12 cellular contexts compared by ENCODE assay signal in the genomic region with DNA sequence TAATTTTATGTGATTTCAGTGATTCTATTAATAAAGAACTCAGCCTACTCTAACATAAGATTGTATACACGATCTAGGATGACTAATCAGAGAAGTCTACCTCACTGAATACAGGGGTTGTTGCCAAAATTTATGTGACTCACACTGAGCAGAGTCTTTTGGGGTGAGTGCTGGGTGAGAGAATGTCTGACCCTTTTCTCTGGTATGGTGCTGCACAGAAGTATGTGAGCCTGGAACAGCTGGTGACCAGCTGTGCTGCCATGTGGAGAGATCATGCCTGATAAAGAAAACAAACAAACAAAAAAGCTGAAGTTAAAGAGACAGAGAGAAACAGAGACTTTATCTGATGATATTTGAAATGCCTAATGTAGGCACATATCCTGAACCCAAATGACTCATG.
A peak's percentile ranks its signal among the peaks of the same experiment; 100 is the strongest.
DNase-seq lines count a peak whose midpoint lies in the region; ATAC-seq, FAIRE-seq and TF ChIP-seq lines count a peak whose summit lies in the region.
"Had no signal": no experiment of that assay in that cellular context is flagged by ENCODE, and none has a peak within 500 bp of the region (broad histone marks: within the 10 kb centered on the region; RNA-seq: fewer than 3 reads in every experiment).

No MANE protein-coding gene starts in this region.

- ATAC-seq in omental fat pad (ENCODE audit: low FRiP score) (peak; percentile 81), GM21825 (IDR thresholded peaks at IDR 0.05; ENCODE audit: unreplicated experiment) (no peak)

- no peaks in the 10 kb centered on the region for H4K20me1 ChIP-seq in fibroblast of lung (ENCODE audit: control insufficient read depth, extremely low read depth, insufficient read depth, low read length)

- no peak overlapping the region for H3K4me2 ChIP-seq in fibroblast of lung (ENCODE audit: extremely low read depth, insufficient read depth, low read length)

- no peak overlapping the region for H3K9ac ChIP-seq in fibroblast of lung (ENCODE audit: insufficient read depth, low read length)

- TF ChIP-seq CTCF in fibroblast of lung (conservative IDR thresholded peaks at IDR 0.05 in 1 of 2, IDR thresholded peaks at IDR 0.05 in 1 of 2; ENCODE audit: low read depth in 1 of 2, low read length in 2 of 2) (no peak), omental fat pad (IDR thresholded peaks at IDR 0.05) (no peak), dorsolateral prefrontal cortex (IDR thresholded peaks at IDR 0.05 in 54 of 56, conservative IDR thresholded peaks at IDR 0.05 in 2 of 56; ENCODE audit: low read depth in 1 of 56, partially characterized antibody in 56 of 56) (no peak)

- H3K27ac ChIP-seq in fibroblast of lung (ENCODE audit: insufficient read depth, low read length) = no peak overlapping the region
- H3K27ac ChIP-seq in dorsolateral prefrontal cortex = no peak overlapping the region
- H3K27ac ChIP-seq: tibial nerve had no signal

- H3K4me3 ChIP-seq in fibroblast of lung (replicated peaks in 1 of 4; ENCODE audit: control extremely low read depth in 1 of 4, insufficient read depth in 1 of 4, low read depth in 3 of 4, low read length in 4 of 4) (no peak overlapping the region), dorsolateral prefrontal cortex (no peak overlapping the region)
- H3K4me3 ChIP-seq: tibial nerve had no signal

- no peaks in the 10 kb centered on the region for H3K27me3 ChIP-seq in fibroblast of lung (ENCODE audit: control insufficient read depth, insufficient read depth, low read length)
- H3K27me3 ChIP-seq in dorsolateral prefrontal cortex = peaks cover 0 to 21% (median 0%) of the 10 kb centered on the region in 45 donors
- H3K27me3 ChIP-seq: tibial nerve had no signal

- H3K36me3 ChIP-seq in fibroblast of lung (ENCODE audit: control insufficient read depth, insufficient read depth, low read length) = no peaks in the 10 kb centered on the region
- H3K36me3 ChIP-seq: tibial nerve had no signal

- no peak overlapping the region for H2AFZ ChIP-seq in fibroblast of lung (ENCODE audit: low read length)

- FAIRE-seq in RCC 7860 (lab: Jason Lieb, UNC) = peak; percentile 12

- no peaks in the 10 kb centered on the region for H3K9me3 ChIP-seq in fibroblast of lung (ENCODE audit: control insufficient read depth, insufficient read depth, low read depth, low read length)
- H3K9me3 ChIP-seq: tibial nerve had no signal

- H3K4me1 ChIP-seq in fibroblast of lung (ENCODE audit: control insufficient read depth, extremely low read depth, insufficient read depth, low read length) = no peaks in the 10 kb centered on the region
- H3K4me1 ChIP-seq: tibial nerve had no signal

- peak; percentile 2 for DNase-seq in Daoy (ENCODE audit: low read depth)
- peak; percentile 7 for DNase-seq in RCC 7860 (ENCODE audit: low spot score)
- peak; percentile 92 to 98 for DNase-seq in fibroblast of lung (ENCODE audit: low read depth in 2 of 2)
- DNase-seq in omental fat pad (ENCODE audit: low spot score) = no peak
- DNase-seq in T-helper 9 cell = no peak
- DNase-seq in CD1c-positive myeloid dendritic cell (ENCODE audit: extremely low spot score) = no peak
- DNase-seq in dorsolateral prefrontal cortex = no peak
- DNase-seq: DMS153, hypothalamus, NCI-H2171 treated with DMSO at 0.1 percent for 48 hours had no signal

- H3K79me2 ChIP-seq in fibroblast of lung (ENCODE audit: control insufficient read depth, insufficient read depth, low read length) = no peaks in the 10 kb centered on the region

- intact Hi-C loops in dorsolateral prefrontal cortex (cut with DNase I) = no loop called here

Comparison
In these comparisons a context has a peak if more than half of its experiments do, and no peak if none do; other contexts are left out.
1. DNase-seq: peak in Daoy (single experiment), RCC 7860 (single experiment) and fibroblast of lung (2 of 2); none in omental fat pad (single experiment), T-helper 9 cell (single experiment), CD1c-positive myeloid dendritic cell (single experiment) and dorsolateral prefrontal cortex (0 of 10).